16 cellular contexts compared by ENCODE assay signal in genomic region chrX:8319359-8319758, GRCh38.
A peak's percentile ranks its signal among the peaks of the same experiment; 100 is the strongest.
DNase-seq lines count a peak whose midpoint lies in the region; ATAC-seq, FAIRE-seq and TF ChIP-seq lines count a peak whose summit lies in the region.
"Had no signal": no experiment of that assay in that cellular context is flagged by ENCODE, and none has a peak within 500 bp of the region (broad histone marks: within the 10 kb centered on the region; RNA-seq: fewer than 3 reads in every experiment).

No MANE protein-coding gene starts in this region.

- no peak for TF ChIP-seq EP300 in H1 (IDR thresholded peaks at IDR 0.05; ENCODE audit: borderline replicate concordance in 1 of 2, low read depth in 2 of 2, low read length in 2 of 2)

- peak; percentile 40 for DNase-seq in NCI-H748 (lab: John Stamatoyannopoulos, UW; ENCODE audit: unreplicated experiment)
- no peak for DNase-seq in NCI-H748 treated with DMSO at 0.1 percent for 48 hours (lab: John Stamatoyannopoulos, UW)
- peak; percentile 14 for DNase-seq in NCI-H345 (lab: John Stamatoyannopoulos, UW)
- no peak for DNase-seq in H1 (ENCODE audit: low read depth in 1 of 2, low spot score in 2 of 2)
- peak; percentile 45 for DNase-seq in iPS-NIHi7 (ENCODE audit: extremely low spot score)
- no peak for DNase-seq in kidney tubule cell (ENCODE audit: low spot score)
- no peak for DNase-seq in left lung
- no peak for DNase-seq in putamen (ENCODE audit: low spot score)
- DNase-seq: C1 segment of cervical spinal cord; CD4-positive, alpha-beta T cell; DND-41; GDM1; GOT3 had no signal

- H3K56ac ChIP-seq in H1 (replicated peaks; ENCODE audit: insufficient read length, low read depth, low read length) = no peak overlapping the region

- H3K4me1 ChIP-seq in H1 (replicated peaks in 1 of 4; ENCODE audit: control insufficient read depth in 3 of 4, insufficient read depth in 4 of 4, low read length in 3 of 4) = peaks cover 0 to 7% (median 1%) of the 10 kb centered on the region in 4 experiments; a peak in 3 of 7 replicates
- H3K4me1 ChIP-seq in left lung = no peaks in the 10 kb centered on the region

- no peak for ATAC-seq in left lung
- ATAC-seq: HCT116 had no signal

- intact Hi-C loops in left lung (cut with DNase I) = no loop called here

- H3K36me3 ChIP-seq in H1 (ENCODE audit: control insufficient read depth in 2 of 4, insufficient read depth in 4 of 4, low read length in 3 of 4) (no peaks in the 10 kb centered on the region), left lung (no peaks in the 10 kb centered on the region)

- H3K79me2 ChIP-seq in H1 (ENCODE audit: control insufficient read depth in 1 of 2, insufficient read depth in 2 of 2, low read length in 2 of 2) = no peaks in the 10 kb centered on the region

- H3K4ac ChIP-seq in H1 (replicated peaks; ENCODE audit: insufficient read length, low read depth, low read length) = no peak overlapping the region

- POLR2A ChIA-PET in H1 (lab: Charles Lee; ENCODE audit: partially characterized antibody) = no interaction called here

- H3K18ac ChIP-seq in H1 (ENCODE audit: extremely low read depth, low read length) = peak overlapping the region; percentile 60; the same call in 1 of the 2 replicates

- no peak overlapping the region for H2BK20ac ChIP-seq in H1 (ENCODE audit: low read length)

- FAIRE-seq in H1 (lab: Jason Lieb, UNC) = peak; percentile 62
- FAIRE-seq: A204.1, GM12892 had no signal

- no peaks in the 10 kb centered on the region for H3K27me3 ChIP-seq in H1 (replicated peaks in 1 of 4; ENCODE audit: control insufficient read depth in 3 of 4, extremely low read depth in 1 of 4, insufficient read depth in 3 of 4, low read length in 3 of 4)
- H3K27me3 ChIP-seq in left lung = no peaks in the 10 kb centered on the region

- no peak overlapping the region for H4K91ac ChIP-seq in H1 (replicated peaks; ENCODE audit: insufficient read length, low read length)

- H2BK12ac ChIP-seq in H1 (ENCODE audit: low read depth, low read length) = no peak overlapping the region

- H2AK5ac ChIP-seq in H1 (ENCODE audit: low read depth, low read length) = no peak overlapping the region

- no peak overlapping the region for H2BK5ac ChIP-seq in H1 (ENCODE audit: low read depth, low read length)

- H3K23ac ChIP-seq in H1 (ENCODE audit: insufficient read length) = no peak overlapping the region

- TF ChIP-seq RAD21 in H1 (IDR thresholded peaks at IDR 0.05 in 1 of 2, conservative IDR thresholded peaks at IDR 0.05 in 1 of 2; ENCODE audit: low read depth in 2 of 2, low read length in 2 of 2) = no peak

- TF ChIP-seq POLR2A in H1 (IDR thresholded peaks at IDR 0.05; ENCODE audit: control extremely low read depth in 1 of 2, low read depth in 2 of 2, low read length in 2 of 2) = no peak

- H4K8ac ChIP-seq in H1 (ENCODE audit: extremely low read depth, insufficient read depth, low read length) = no peak overlapping the region

- no peaks in the 10 kb centered on the region for H3K9me3 ChIP-seq in H1 (ENCODE audit: insufficient read depth in 2 of 2, low read depth in 1 of 2, low read length in 1 of 2)
- peaks cover 0 to 4% of the 10 kb centered on the region in 2 donors for H3K9me3 ChIP-seq in left lung

- no peaks in the 10 kb centered on the region for H3K79me1 ChIP-seq in H1 (ENCODE audit: low read depth, low read length)

- no peak overlapping the region for H3K14ac ChIP-seq in H1 (ENCODE audit: insufficient read length)

- no peak overlapping the region for H4K5ac ChIP-seq in H1 (ENCODE audit: insufficient read length, low read depth, low read length)

- 33% methylated on average over 6 of the region's 7 CpGs; no CpG with 5 or more reads in 1 of the 2 experiments for WGBS in H1 (ENCODE audit: extremely low coverage in 1 of 2, insufficient coverage in 1 of 2, insufficient read length in 1 of 2, insufficient replicate concordance in 2 of 2, low coverage in 1 of 2, low lambda C conversion rate in 2 of 2, missing lambda C conversion rate in 1 of 2), 2 experiments

- no peaks in the 10 kb centered on the region for H4K20me1 ChIP-seq in H1 (replicated peaks in 1 of 2; ENCODE audit: control insufficient read depth in 1 of 2, insufficient read depth in 2 of 2, low read length in 2 of 2)

- H3K9ac ChIP-seq in H1 (replicated peaks in 1 of 4; ENCODE audit: extremely low read depth in 1 of 4, low read depth in 3 of 4, low read length in 3 of 4) = no peak overlapping the region

- H3K27ac ChIP-seq in H1 (ENCODE audit: low read depth, low read length) (no peak overlapping the region), left lung (no peak overlapping the region)

- CTCF ChIA-PET in H1 (lab: Charles Lee; ENCODE audit: partially characterized antibody) = no interaction called here

- H2BK15ac ChIP-seq in H1 (ENCODE audit: low read length) = no peak overlapping the region

- no peak overlapping the region for H2BK120ac ChIP-seq in H1 (replicated peaks; ENCODE audit: low read depth, low read length)

- no peaks in the 10 kb centered on the region for H3K23me2 ChIP-seq in H1 (ENCODE audit: low read depth, low read length)

- TF ChIP-seq CTCF in H1 (IDR thresholded peaks at IDR 0.05; ENCODE audit: control extremely low read depth in 1 of 3, insufficient read depth in 1 of 3, low read depth in 1 of 3, low read length in 3 of 3) (no peak), left lung (IDR thresholded peaks at IDR 0.05) (no peak)

- H2AFZ ChIP-seq in H1 (ENCODE audit: low read length) = no peak overlapping the region

- H3K4me2 ChIP-seq in H1 (ENCODE audit: insufficient read depth in 1 of 2, low read depth in 2 of 2, low read length in 2 of 2) = peak overlapping the region; percentile 44 to 49; a peak in 2 of 4 replicates

- H3K4me3 ChIP-seq in H1 (ENCODE audit: extremely low read depth in 1 of 4, insufficient read depth in 2 of 4, low read depth in 3 of 4, low read length in 4 of 4) (no peak overlapping the region), left lung (no peak overlapping the region)

TF ChIP-seq in H1, 55 proteins besides CTCF, POLR2A, EP300 and RAD21 (continues in another document):
- TF ChIP-seq TCF12 (IDR thresholded peaks at IDR 0.05; ENCODE audit: low read depth, low read length) (no peak), SP1 (IDR thresholded peaks at IDR 0.05; ENCODE audit: low read depth, low read length) (no peak), NANOG (IDR thresholded peaks at IDR 0.05; ENCODE audit: insufficient read depth, low read depth, low read length, poor library complexity, severe bottlenecking) (no peak), SAP30 (IDR thresholded peaks at IDR 0.05; ENCODE audit: insufficient read depth, insufficient replicate concordance, low read length) (no peak), HDAC6 (IDR thresholded peaks at IDR 0.05; ENCODE audit: low read depth, low read length) (no peak), KDM4A (IDR thresholded peaks at IDR 0.05; ENCODE audit: low read depth, low read length, severe bottlenecking) (no peak), EZH2 (IDR thresholded peaks at IDR 0.05; ENCODE audit: low read depth, low read length, severe bottlenecking) (no peak), JUN (IDR thresholded peaks at IDR 0.05; ENCODE audit: low read depth, low read length) (no peak), RXRA (IDR thresholded peaks at IDR 0.05; ENCODE audit: insufficient read depth, low read depth, low read length) (no peak), ATF2 (IDR thresholded peaks at IDR 0.05; ENCODE audit: low read length) (no peak), SP2 (IDR thresholded peaks at IDR 0.05; ENCODE audit: low read length) (no peak), CHD2 (IDR thresholded peaks at IDR 0.05; ENCODE audit: low read length) (no peak)

Comparison
In these comparisons a context has a peak if more than half of its experiments do, and no peak if none do; other contexts are left out.
1. DNase-seq: peak in NCI-H748 (single experiment), NCI-H345 (single experiment) and iPS-NIHi7 (single experiment); none in NCI-H748 treated with DMSO at 0.1 percent for 48 hours (single experiment), H1 (0 of 2), kidney tubule cell (single experiment), left lung (0 of 2) and putamen (single experiment).